Comparison of ENCODE assay signal across 9 cellular contexts in genomic region chr6:113634352-113635163, GRCh38.
A peak's percentile ranks its signal among the peaks of the same experiment; 100 is the strongest.
DNase-seq lines count a peak whose midpoint lies in the region; ATAC-seq and TF ChIP-seq lines count a peak whose summit lies in the region.
"Had no signal": no experiment of that assay in that cellular context is flagged by ENCODE, and none has a peak within 500 bp of the region (broad histone marks: within the 10 kb centered on the region; RNA-seq: fewer than 3 reads in every experiment).

No MANE protein-coding gene starts in this region.

- WGBS in prostate gland = 75% methylated on average over 4 of the region's 4 CpGs

- no peak for TF ChIP-seq POLR2A in prostate gland (IDR thresholded peaks at IDR 0.05)

- H3K4me3 ChIP-seq in OCI-LY3 (ENCODE audit: low read length) (peak overlapping the region; percentile 51), lower lobe of right lung (no peak overlapping the region), prostate gland (no peak overlapping the region)

- H3K36me3 ChIP-seq in OCI-LY3 (replicated peaks; ENCODE audit: low read depth, low read length) (no peaks in the 10 kb centered on the region), lower lobe of right lung (no peaks in the 10 kb centered on the region), prostate gland (no peaks in the 10 kb centered on the region)

- no peaks in the 10 kb centered on the region for H3K79me2 ChIP-seq in OCI-LY3 (ENCODE audit: low read length)

- H2AFZ ChIP-seq in OCI-LY3 (ENCODE audit: low read depth, low read length) = no peak overlapping the region; the same call in 1 of the 2 replicates

- TF ChIP-seq CTCF in OCI-LY3 (IDR thresholded peaks at IDR 0.05; ENCODE audit: low read depth, low read length) (no peak), lower lobe of right lung (IDR thresholded peaks at IDR 0.05) (no peak), prostate gland (IDR thresholded peaks at IDR 0.05) (no peak)

- H3K9me3 ChIP-seq in OCI-LY3 (ENCODE audit: insufficient read depth, low read length) = no peaks in the 10 kb centered on the region
- no peaks in the 10 kb centered on the region for H3K9me3 ChIP-seq in lower lobe of right lung
- no peaks in the 10 kb centered on the region for H3K9me3 ChIP-seq in prostate gland

- no peaks in the 10 kb centered on the region for H3K27me3 ChIP-seq in OCI-LY3 (ENCODE audit: low read depth, low read length)
- no peaks in the 10 kb centered on the region for H3K27me3 ChIP-seq in lower lobe of right lung (ENCODE audit: low read depth)
- no peaks in the 10 kb centered on the region for H3K27me3 ChIP-seq in prostate gland (replicated peaks; ENCODE audit: insufficient read depth)

- H3K9ac ChIP-seq in OCI-LY3 (ENCODE audit: low read length) = peak overlapping the region; percentile 64

- in situ Hi-C loops in ACHN (cut with HindIII; ENCODE audit: low pct_ligation_motif_present, low pct_unique_long_range_greater_than_20kb, low sequenced_read_pairs) = no loop called here

- peaks cover 68% of the 10 kb centered on the region for H3K4me1 ChIP-seq in OCI-LY3 (ENCODE audit: low read length)
- peaks cover 52% of the 10 kb centered on the region for H3K4me1 ChIP-seq in lower lobe of right lung
- no peaks in the 10 kb centered on the region for H3K4me1 ChIP-seq in prostate gland (replicated peaks)

- H3K27ac ChIP-seq in OCI-LY3 (ENCODE audit: low read length) (peak overlapping the region; percentile 99), lower lobe of right lung (peak overlapping the region; percentile 38), prostate gland (peak overlapping the region in 1 of 2 donors; percentile 33)
- H3K27ac ChIP-seq: VCaP had no signal

- ATAC-seq in GM21825 (IDR thresholded peaks at IDR 0.05; ENCODE audit: unreplicated experiment) (peak; percentile 22), lower lobe of right lung (peak in 1 of 2 donors; percentile 38)

- no peaks in the 10 kb centered on the region for H4K20me1 ChIP-seq in OCI-LY3 (ENCODE audit: insufficient read depth, low read length)

- intact Hi-C loops in lower lobe of right lung (cut with DNase I) (no loop called here), prostate gland (cut with DNase I) (no loop called here)

- DNase-seq in ELR (ENCODE audit: low read depth) = peak; percentile 68
- no peak for DNase-seq in lower lobe of right lung
- no peak for DNase-seq in NCI-H510A treated with DMSO at 0.1 percent for 48 hours (lab: John Stamatoyannopoulos, UW)
- DNase-seq in ACHN = no peak
- DNase-seq in medulla oblongata (ENCODE audit: extremely low spot score) = no peak
- DNase-seq in prostate gland (ENCODE audit: low spot score) = no peak

- peak overlapping the region; percentile 69 for H3K4me2 ChIP-seq in OCI-LY3 (ENCODE audit: low read length)
